Comparison of ENCODE assay signal across 8 cellular contexts in genomic region chr12:84508325-84508861, GRCh38.
DNase-seq lines count a peak whose midpoint lies in the region; ATAC-seq, FAIRE-seq and TF ChIP-seq lines count a peak whose summit lies in the region.

No MANE protein-coding gene starts in this region.

- no peak for TF ChIP-seq POLR2A in vagina (IDR thresholded peaks at IDR 0.05)

- TF ChIP-seq CTCF in RWPE1 (conservative IDR thresholded peaks at IDR 0.05; ENCODE audit: low read depth): peak; percentile 60
- peak in 4 of 9 donors; percentile 17 to 32 (median 22) for TF ChIP-seq CTCF in heart right ventricle (IDR thresholded peaks at IDR 0.05)
- peak in 1 of 3 experiments; percentile 23 for TF ChIP-seq CTCF in vagina (IDR thresholded peaks at IDR 0.05)

- DNase-seq in A172 (ENCODE audit: low spot score) (peak; percentile 85), RWPE1 (ENCODE audit: low spot score) (peak; percentile 71), heart right ventricle (peak in 1 of 2 donors; percentile 11), vagina (ENCODE audit: extremely low spot score in 2 of 2) (no peak), small intestine (no peak)

- H3K4me1 ChIP-seq in heart right ventricle (peaks cover 0 to 26% (median 0%) of the 10 kb centered on the region in 9 donors), vagina (peaks cover 7% of the 10 kb centered on the region), small intestine (ENCODE audit: control insufficient read depth in 2 of 2, insufficient read depth in 1 of 2, low read depth in 1 of 2, low read length in 1 of 2) (no peaks in the 10 kb centered on the region)

- ATAC-seq in GM18870 (IDR thresholded peaks at IDR 0.05; ENCODE audit: unreplicated experiment) (peak; percentile 97), HG03378 (IDR thresholded peaks at IDR 0.05; ENCODE audit: unreplicated experiment) (peak; percentile 52), heart right ventricle (peak; percentile 65 to 86 (median 76)), GM21576 (IDR thresholded peaks at IDR 0.05; ENCODE audit: unreplicated experiment) (no peak)

- POLR2A ChIA-PET in RWPE1 (lab: Yijun Ruan, JAX; ENCODE audit: low non-redundant PET): no interaction called here

- H3K36me3 ChIP-seq in heart right ventricle (no peaks in the 10 kb centered on the region), vagina (no peaks in the 10 kb centered on the region), small intestine (ENCODE audit: control insufficient read depth in 2 of 2, insufficient read depth in 2 of 2, low read length in 2 of 2) (no peaks in the 10 kb centered on the region)

- CTCF ChIA-PET in RWPE1 (lab: Yijun Ruan, JAX): interaction anchor here (0.6 kb wide), 2 partner anchors 43 to 1986 kb away, joined by 3 to 4 read pairs; no protein-coding TSS in a partner anchor

- H3K4me3 ChIP-seq in heart right ventricle (no peak overlapping the region), vagina (no peak overlapping the region), small intestine (ENCODE audit: low read depth in 1 of 2, low read length in 2 of 2) (no peak overlapping the region)

- FAIRE-seq in small intestine (lab: Jason Lieb, UNC): no peak

- intact Hi-C loops in heart right ventricle (cut with DNase I) (loop anchor here in 2 of 10 donors (10.0 kb wide), 1 partner anchor 1824 kb away; the partner anchor contains the start of gene TMTC2 (in 2 of the 2)), vagina (cut with DNase I) (no loop called here)

- H3K27me3 ChIP-seq in heart right ventricle (no peaks in the 10 kb centered on the region), vagina (no peaks in the 10 kb centered on the region), small intestine (ENCODE audit: control insufficient read depth in 2 of 2, insufficient read depth in 2 of 2, low read length in 2 of 2) (no peaks in the 10 kb centered on the region)

- H3K27ac ChIP-seq in RWPE1 (peak overlapping the region; percentile 66), heart right ventricle (peak overlapping the region in 5 of 10 donors; percentile 37 to 67 (median 52)), vagina (peak overlapping the region; percentile 1), small intestine (ENCODE audit: low read depth in 1 of 2, low read length in 1 of 2) (no peak overlapping the region)

- 40 to 51% methylated on average over 3 of the region's 3 CpGs for WGBS in heart right ventricle, 2 donors
- WGBS in small intestine, 3 donors: 40 to 59% (median 48%) methylated on average over 3 of the region's 3 CpGs

- no peaks in the 10 kb centered on the region for H3K9me3 ChIP-seq in heart right ventricle
- no peaks in the 10 kb centered on the region for H3K9me3 ChIP-seq in vagina
- H3K9me3 ChIP-seq in small intestine (ENCODE audit: control insufficient read depth, low read depth): no peaks in the 10 kb centered on the region

Comparison
In these comparisons a context has a peak if more than half of its experiments do, and no peak if none do; other contexts are left out.
1. DNase-seq: peak in A172 (single experiment) and RWPE1 (single experiment); none in vagina (0 of 2) and small intestine (single experiment).
2. H3K27ac ChIP-seq: peak in RWPE1 (single experiment) and vagina (single experiment); none in small intestine (0 of 2).